ENCODE assay signal across 10 cellular contexts in the genomic region with DNA sequence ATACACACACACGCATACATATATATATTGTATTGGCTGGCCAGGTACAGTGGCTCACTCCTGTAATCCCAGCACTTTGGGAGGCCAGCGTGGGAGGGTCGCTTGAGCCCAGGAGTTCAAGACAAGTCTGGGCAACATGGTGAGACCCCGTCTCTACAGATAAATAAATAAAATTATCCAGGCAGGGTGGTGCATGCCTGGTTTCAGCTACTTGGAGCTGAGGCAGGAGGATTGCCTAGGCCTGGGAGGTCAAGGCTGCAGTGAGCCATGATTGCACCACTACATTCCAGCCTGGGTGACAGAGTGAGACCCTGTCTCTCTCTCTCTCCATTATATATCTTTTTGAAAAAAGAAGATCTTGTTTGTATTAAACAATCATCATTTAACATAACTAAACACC.
"Had no signal": no experiment of that assay in that cellular context is flagged by ENCODE, and none has a peak within 500 bp of the region (broad histone marks: within the 10 kb centered on the region; RNA-seq: fewer than 3 reads in every experiment).

No MANE protein-coding gene starts in this region.

- H3K27ac Mint-ChIP-seq: progenitor cell of endocrine pancreas had no signal

- H3K4me3 ChIP-seq: adrenal gland, lung, tibial nerve had no signal

- ATAC-seq: activated CD4-positive, CD25-positive, alpha-beta regulatory T cell treated with anti-CD3 and anti-CD28 coated beads, Interleukin-2, amount 50 U/mL, for 24 hours had no signal

- H3K9me3 Mint-ChIP-seq: activated T-cell treated with anti-CD3 and anti-CD28 coated beads, Interleukin-2, amount 50 U/mL, for 24 hours had no signal

- H3K27me3 ChIP-seq: adrenal gland, tibial nerve had no signal

- H3K9me3 ChIP-seq: adrenal gland, tibial nerve had no signal

- DNase-seq: activated naive CD4-positive, alpha-beta T cell treated with anti-CD3 and anti-CD28 coated beads, Interleukin-2, amount 50 U/mL, for 16 hours; activated T-cell treated with anti-CD3 and anti-CD28 coated beads, Interleukin-2, amount 50 U/mL, for 24 hours; effector CD4-positive, alpha-beta T cell; stimulated activated naive CD4-positive, alpha-beta T cell treated with Interleukin-2 at 50 U/mL for 16 hours; T1000 had no signal

- H3K36me3 ChIP-seq: adrenal gland, tibial nerve had no signal

- H3K27me3 Mint-ChIP-seq: activated T-cell treated with anti-CD3 and anti-CD28 coated beads, Interleukin-2, amount 50 U/mL, for 24 hours had no signal
